29 cellular contexts compared by ENCODE assay signal in genomic region chr7:1022801-1023465, GRCh38. TPM values are rescaled to one million over a fixed set of nuclear protein-coding genes. Genes with fewer than 3 reads are reported as not detected.
DNase-seq lines count a peak whose midpoint lies in the region; ATAC-seq, FAIRE-seq and TF ChIP-seq lines count a peak whose summit lies in the region.
"Had no signal": no experiment of that assay in that cellular context is flagged by ENCODE, and none has a peak within 500 bp of the region (broad histone marks: within the 10 kb centered on the region; RNA-seq: fewer than 3 reads in every experiment).

No MANE protein-coding gene starts in this region.

- H2AFZ ChIP-seq in KMS-11 (ENCODE audit: low read depth) (no peak overlapping the region), GM12878 (ENCODE audit: control insufficient read depth, low read depth, low read length) (no peak overlapping the region)
- H2AFZ ChIP-seq: neural progenitor cell had no signal

- POLR2A ChIA-PET in GM12878 (lab: Charles Lee) = interaction anchor here (0.6 to 5.3 kb wide), 4 partner anchors 14 to 63 kb away, joined by 3 to 40 read pairs (median 6); partner anchors contain the start of gene GPR146
- POLR2A ChIA-PET in CD8-positive, alpha-beta T cell (lab: Charles Lee) = no interaction called here

- no peak overlapping the region for H3K4ac ChIP-seq in mesendoderm (ENCODE audit: low read depth, low read length)

- RAD21 ChIA-PET in GM12878 (lab: Charles Lee; ENCODE audit: unreplicated experiment) = interaction anchor here (0.7 to 6.6 kb wide), 4 partner anchors 29 to 63 kb away, joined by 3 to 59 read pairs (median 25); no protein-coding TSS in a partner anchor

- peak overlapping the region; percentile 88 for H3K4me3 ChIP-seq in GM12864 (ENCODE audit: low read depth, low read length)
- H3K4me3 ChIP-seq in KMS-11 (IDR thresholded peaks at IDR 0.05; ENCODE audit: insufficient read depth, low read depth, low read length) = no peak overlapping the region
- H3K4me3 ChIP-seq in GM12878 = peak overlapping the region; percentile 58
- H3K4me3 ChIP-seq in mesendoderm (ENCODE audit: low read length) = no peak overlapping the region
- no peak overlapping the region for H3K4me3 ChIP-seq in CD8-positive, alpha-beta T cell (ENCODE audit: low read depth, low read length)
- H3K4me3 ChIP-seq: body of pancreas, colonic mucosa, left lung, neural progenitor cell, thyroid gland had no signal

- H3K4me1 ChIP-seq in KMS-11 (ENCODE audit: low read depth, poor library complexity, severe bottlenecking) (peaks cover 33% of the 10 kb centered on the region), GM12878 (ENCODE audit: control insufficient read depth, insufficient read depth, low read length) (peaks cover 35% of the 10 kb centered on the region), mesendoderm (ENCODE audit: control insufficient read depth, low read depth, low read length) (no peaks in the 10 kb centered on the region)
- H3K4me1 ChIP-seq in CD8-positive, alpha-beta T cell (ENCODE audit: insufficient read depth, low read length) = peaks cover 8% of the 10 kb centered on the region

- H4K5ac ChIP-seq in mesendoderm (ENCODE audit: low read length) = no peak overlapping the region

- CTCF ChIA-PET in GM12878 (lab: Yijun Ruan, JAX) = interaction anchor here (0.7 to 6.7 kb wide), 6 partner anchors 22 to 92 kb away, joined by 3 to 85 read pairs (median 17); partner anchors contain the start of gene GPR146
- CTCF ChIA-PET in CD8-positive, alpha-beta T cell (lab: Charles Lee) = interaction anchor here (2.1 to 6.0 kb wide), 3 partner anchors 21 to 43 kb away, joined by 6 to 36 read pairs (median 14); partner anchors contain the start of gene GPR146

- no peak overlapping the region for H4K8ac ChIP-seq in mesendoderm (ENCODE audit: low read depth, low read length)

- BruUV-seq in GM12878 (replicated peaks; lab: Mats Ljungman, UMichigan) = no TSS peak

- H3K9ac ChIP-seq in KMS-11 (no peak overlapping the region; the same call in 1 of the 2 replicates), GM12878 (ENCODE audit: control insufficient read depth, insufficient read depth, low read length) (peak overlapping the region; percentile 79), mesendoderm (ENCODE audit: low read length) (no peak overlapping the region)
- H3K9ac ChIP-seq: neural progenitor cell had no signal

- WGBS in GM12878 (ENCODE audit: insufficient coverage, insufficient replicate concordance, low lambda C conversion rate, missing lambda C conversion rate) = 41% methylated on average over 45 of the region's 45 CpGs
- no CpG with 5 or more reads among the region's 45 CpGs for WGBS in mesendoderm (ENCODE audit: extremely low coverage, insufficient coverage, low lambda C conversion rate)

- no peaks in the 10 kb centered on the region for H3K27me3 ChIP-seq in KMS-11 (ENCODE audit: insufficient read depth, low read depth)
- H3K27me3 ChIP-seq in GM12878 (replicated peaks in 1 of 2; ENCODE audit: control insufficient read depth in 2 of 2, insufficient read depth in 2 of 2, low read length in 1 of 2) = no peaks in the 10 kb centered on the region
- no peaks in the 10 kb centered on the region for H3K27me3 ChIP-seq in mesendoderm (ENCODE audit: insufficient read depth, low read length, poor library complexity)
- no peaks in the 10 kb centered on the region for H3K27me3 ChIP-seq in CD8-positive, alpha-beta T cell (ENCODE audit: insufficient read depth, low read length)
- H3K27me3 ChIP-seq: body of pancreas, colonic mucosa, neural progenitor cell, thyroid gland had no signal

- no peak for FAIRE-seq in GM12878 (lab: Jason Lieb, UNC)

- TF ChIP-seq POLR2A in GM12878 (IDR thresholded peaks at IDR 0.05; ENCODE audit: low read depth, low read length) = peak; percentile 51; the same call in 1 of the 2 replicates

- no peak overlapping the region for H2AK5ac ChIP-seq in mesendoderm (ENCODE audit: low read length)

- H3K23ac ChIP-seq in mesendoderm (ENCODE audit: low read length) = no peak overlapping the region

- H3K27ac Mint-ChIP-seq in stimulated activated memory B cell treated with anti-CD40 and anti-IgM and Interleukin-4, amounts not matched to agents 10 μg/mL and 1 μg/mL and 100 μg/mL, for 72 hours = peak overlapping the region; percentile 89
- no peak overlapping the region for H3K27ac Mint-ChIP-seq in CD8-positive, alpha-beta T cell
- H3K27ac Mint-ChIP-seq: activated CD4-positive, alpha-beta T cell treated with anti-CD3 and anti-CD28 coated beads, Interleukin-2, amount 10 ng/mL, durations not matched to agents 7 days and 5 days; activated naive CD8-positive, alpha-beta T cell treated with anti-CD3 and anti-CD28 coated beads, Interleukin-2, amount 50 U/mL, for 24 hours; progenitor cell of endocrine pancreas had no signal

- H3K56ac ChIP-seq in mesendoderm (ENCODE audit: low read length) = no peak overlapping the region

- H3K9me3 ChIP-seq in GM12878 (replicated peaks; ENCODE audit: control insufficient read depth, insufficient read depth, low read length) = peaks cover 11% of the 10 kb centered on the region; the same call in 2 of the 3 replicates
- no peaks in the 10 kb centered on the region for H3K9me3 ChIP-seq in CD8-positive, alpha-beta T cell (ENCODE audit: low read length)
- H3K9me3 ChIP-seq: body of pancreas, colonic mucosa, thyroid gland had no signal

- H3K4me3 Mint-ChIP-seq in stimulated activated memory B cell treated with anti-CD40 and anti-IgM and Interleukin-4, amounts not matched to agents 10 μg/mL and 1 μg/mL and 100 μg/mL, for 72 hours = peak overlapping the region; percentile 78
- no peak overlapping the region for H3K4me3 Mint-ChIP-seq in CD8-positive, alpha-beta T cell
- H3K4me3 Mint-ChIP-seq: activated CD4-positive, alpha-beta T cell treated with anti-CD3 and anti-CD28 coated beads, Interleukin-2, amount 10 ng/mL, durations not matched to agents 7 days and 5 days; activated naive CD8-positive, alpha-beta T cell treated with anti-CD3 and anti-CD28 coated beads, Interleukin-2, amount 50 U/mL, for 24 hours; neural progenitor cell had no signal

- H3K9me3 Mint-ChIP-seq in stimulated activated memory B cell treated with anti-CD40 and anti-IgM and Interleukin-4, amounts not matched to agents 10 μg/mL and 1 μg/mL and 100 μg/mL, for 72 hours = no peaks in the 10 kb centered on the region
- no peaks in the 10 kb centered on the region for H3K9me3 Mint-ChIP-seq in CD8-positive, alpha-beta T cell
- H3K9me3 Mint-ChIP-seq: activated naive CD8-positive, alpha-beta T cell treated with anti-CD3 and anti-CD28 coated beads, Interleukin-2, amount 50 U/mL, for 24 hours had no signal

- TF ChIP-seq CTCF in GM12864 (IDR thresholded peaks at IDR 0.05; ENCODE audit: low read depth, low read length, missing control alignments) = no peak
- no peak for TF ChIP-seq CTCF in KMS-11 (conservative IDR thresholded peaks at IDR 0.05; ENCODE audit: low read depth, low read length)
- no peak for TF ChIP-seq CTCF in GM12878 (IDR thresholded peaks at IDR 0.05 in 2 of 3, conservative IDR thresholded peaks at IDR 0.05 in 1 of 3; ENCODE audit: control insufficient read depth in 2 of 3, extremely low read depth in 1 of 3, insufficient read depth in 1 of 3, low read depth in 3 of 3, low read length in 3 of 3)
- TF ChIP-seq CTCF in CD8-positive, alpha-beta T cell (IDR thresholded peaks at IDR 0.05) = no peak

- TF ChIP-seq RAD21 in GM12878 (IDR thresholded peaks at IDR 0.05; ENCODE audit: insufficient read depth, low read depth, low read length) = no peak

- ATAC-seq in GM12878 = peak; percentile 2; the same call in 2 of the 3 replicates
- ATAC-seq in stimulated activated memory B cell treated with anti-CD40 and anti-IgM and Interleukin-4, amounts not matched to agents 10 μg/mL and 1 μg/mL and 100 μg/mL, for 72 hours = peak; percentile 76
- ATAC-seq in CD8-positive, alpha-beta T cell = no peak
- ATAC-seq: activated naive CD8-positive, alpha-beta T cell treated with anti-CD3 and anti-CD28 coated beads, Interleukin-2, amount 50 U/mL, for 24 hours; body of pancreas; left lung had no signal

- H3K36me3 Mint-ChIP-seq in stimulated activated memory B cell treated with anti-CD40 and anti-IgM and Interleukin-4, amounts not matched to agents 10 μg/mL and 1 μg/mL and 100 μg/mL, for 72 hours = peaks cover 61% of the 10 kb centered on the region
- peaks cover 30% of the 10 kb centered on the region for H3K36me3 Mint-ChIP-seq in CD8-positive, alpha-beta T cell

- intact Hi-C loops in GM12878 (cut with micrococcal nuclease; ENCODE audit: unreplicated experiment) = no loop called here
- intact Hi-C loops in CD8-positive, alpha-beta T cell (cut with DNase I, micrococcal nuclease) = no loop called here

- H2BK120ac ChIP-seq in mesendoderm (ENCODE audit: low read depth, low read length) = no peak overlapping the region

- no peaks in the 10 kb centered on the region for H3K27me3 Mint-ChIP-seq in stimulated activated memory B cell treated with anti-CD40 and anti-IgM and Interleukin-4, amounts not matched to agents 10 μg/mL and 1 μg/mL and 100 μg/mL, for 72 hours
- H3K27me3 Mint-ChIP-seq in CD8-positive, alpha-beta T cell (ENCODE audit: low read depth) = no peaks in the 10 kb centered on the region
- H3K27me3 Mint-ChIP-seq: activated CD4-positive, alpha-beta T cell treated with anti-CD3 and anti-CD28 coated beads, Interleukin-2, amount 10 ng/mL, durations not matched to agents 7 days and 5 days; activated naive CD8-positive, alpha-beta T cell treated with anti-CD3 and anti-CD28 coated beads, Interleukin-2, amount 50 U/mL, for 24 hours; progenitor cell of endocrine pancreas had no signal

- no peak overlapping the region for H3K18ac ChIP-seq in mesendoderm (ENCODE audit: low read length)

- TF ChIP-seq EP300 in GM12878 (IDR thresholded peaks at IDR 0.05; ENCODE audit: borderline replicate concordance in 1 of 2, control insufficient read depth in 1 of 2, low read depth in 2 of 2, low read length in 2 of 2) = 0 out of 4 replicates have a peak, but pooled peaks of 1 of the 2 experiments have one; percentile 12

- H4K20me1 ChIP-seq in KMS-11 (ENCODE audit: insufficient read depth) (no peaks in the 10 kb centered on the region), GM12878 (ENCODE audit: control insufficient read depth, insufficient read depth) (no peaks in the 10 kb centered on the region)

- H2BK5ac ChIP-seq in mesendoderm (ENCODE audit: low read length) = no peak overlapping the region

- SMC1A ChIA-PET in GM12878 (lab: Charles Lee; ENCODE audit: uncharacterized antibody, unreplicated experiment) = interaction anchor here (0.9 to 9.0 kb wide), 3 partner anchors 28 to 50 kb away, joined by 3 to 71 read pairs (median 31); no protein-coding TSS in a partner anchor

- H3K36me3 ChIP-seq in KMS-11 (ENCODE audit: insufficient read depth) (no peaks in the 10 kb centered on the region), GM12878 (ENCODE audit: control insufficient read depth in 2 of 2, insufficient read depth in 2 of 2, low read length in 1 of 2) (peaks cover 7 to 13% of the 10 kb centered on the region in 2 experiments; a peak in 3 of 4 replicates), mesendoderm (ENCODE audit: control insufficient read depth, insufficient read depth, low read length) (no peaks in the 10 kb centered on the region)
- no peaks in the 10 kb centered on the region for H3K36me3 ChIP-seq in CD8-positive, alpha-beta T cell (ENCODE audit: insufficient read depth, low read length)
- H3K36me3 ChIP-seq: colonic mucosa, neural progenitor cell had no signal

- H3K79me1 ChIP-seq in mesendoderm (ENCODE audit: low read length) = no peaks in the 10 kb centered on the region

- H2BK15ac ChIP-seq in mesendoderm (replicated peaks; ENCODE audit: low read depth) = no peak overlapping the region

- H3K79me2 ChIP-seq in KMS-11 (ENCODE audit: insufficient read depth, low read depth) = no peaks in the 10 kb centered on the region
- peaks cover 76% of the 10 kb centered on the region for H3K79me2 ChIP-seq in GM12878 (ENCODE audit: control insufficient read depth, insufficient read depth, low read length)
- H3K79me2 ChIP-seq in mesendoderm (ENCODE audit: control insufficient read depth, insufficient read depth, low read length) = no peaks in the 10 kb centered on the region

- H3K4me1 Mint-ChIP-seq in stimulated activated memory B cell treated with anti-CD40 and anti-IgM and Interleukin-4, amounts not matched to agents 10 μg/mL and 1 μg/mL and 100 μg/mL, for 72 hours = peaks cover 73% of the 10 kb centered on the region
- peaks cover 20% of the 10 kb centered on the region for H3K4me1 Mint-ChIP-seq in CD8-positive, alpha-beta T cell (ENCODE audit: low read depth)

- in situ Hi-C loops in GM12878 (cut with MboI) = no loop called here

- H3K4me2 ChIP-seq in KMS-11 = peak overlapping the region; percentile 95; the same call in 1 of the 2 replicates
- peak overlapping the region; percentile 96 for H3K4me2 ChIP-seq in GM12878 (ENCODE audit: control insufficient read depth, insufficient read depth)
- H3K4me2 ChIP-seq in mesendoderm (ENCODE audit: low read length) = no peak overlapping the region
- H3K4me2 ChIP-seq: neural progenitor cell had no signal

- DNase-seq in GM12864 (ENCODE audit: low read depth) (no peak), GM12878 (ENCODE audit: low read depth, low spot score) (no peak), mesendoderm (no peak), hippocampal formation (lab: John Stamatoyannopoulos, UW) (no peak)
- DNase-seq in CD8-positive, alpha-beta T cell = no peak
- DNase-seq: activated CD4-positive, alpha-beta T cell treated with anti-CD3 and anti-CD28 coated beads, Interleukin-2, amount 10 ng/mL, durations not matched to agents 7 days and 5 days; activated CD8-positive, alpha-beta memory T cell treated with anti-CD3 and anti-CD28 coated beads, Interleukin-2, amount 50 U/mL, for 4 hours; activated effector memory CD4-positive, alpha-beta T cell treated with Interleukin-2 at 50 U/mL for 16 hours; activated naive CD8-positive, alpha-beta T cell treated with anti-CD3 and anti-CD28 coated beads, Interleukin-2, amount 50 U/mL, for 24 hours; body of pancreas; CD8-positive, alpha-beta memory T cell; colonic mucosa; DMS79; Kasumi-1; NCI-H1092 treated with DMSO at 0.1 percent for 48 hours; NCI-H2081; NCI-H524; Right ventricle myocardium superior; stimulated activated CD4-positive, alpha-beta T cell treated with anti-CD3 and anti-CD28 coated beads, Interleukin-2, amount 100 ng/mL, for 24 hours; stimulated activated naive CD4-positive, alpha-beta T cell treated with Interleukin-2 at 50 U/mL for 16 hours; thyroid gland had no signal

- H3K27ac ChIP-seq in KMS-11 (no peak overlapping the region), GM12878 (ENCODE audit: control insufficient read depth, insufficient read depth) (peak overlapping the region; percentile 95), mesendoderm (ENCODE audit: low read depth, low read length) (no peak overlapping the region)
- no peak overlapping the region for H3K27ac ChIP-seq in CD8-positive, alpha-beta T cell (ENCODE audit: low read depth, low read length)
- H3K27ac ChIP-seq: body of pancreas, colonic mucosa, left lung, neural progenitor cell, thyroid gland had no signal

RNA-seq across cellular contexts. Expression of gene GPR146, which starts 21.4 kb away (rescaled TPM):
- 30.0 and 31.5 TPM in 2 replicates for total RNA-seq in GM12878 (2013; cell fraction: nucleolus; rRNA removed)
- total RNA-seq in GM12878 (2014; rRNA removed) (0.65 and 0.68 TPM in 2 replicates), GM12878 (2014; rRNA removed; fragmentation: Illumina TruSeq; extraction: Trizol) (0.36 and 0.92 TPM in 2 replicates), GM12878 (2021) (0.51 and 1.1 TPM in 2 replicates)
- polyA plus RNA-seq in GM12878 (2011; ENCODE audit: low read depth) = 3.5 TPM
- polyA plus RNA-seq in GM12878 (2011; rRNA removed) (9.0 and 12.0 TPM in 2 replicates), GM12878 (2014; fragmentation: Illumina TruSeq; extraction: Trizol) (0.19 TPM in 1 of 2 replicates, not detected in the other), GM12878 (2014; fragmentation: Nextera tagmentation; extraction: Ambion mirVana) (not detected), GM12878 (2014; rRNA removed) (0.50 and 0.80 TPM in 2 replicates), GM12878 (2016; fragmentation: Nextera tagmentation; extraction: Ambion mirVana) (1 to 10 TPM in 1 of 2 experiments, under 1 TPM in 1; 0.56 to 1.0 TPM)
- polyA plus RNA-seq in GM12878 (2011; cell fraction: cytosol; rRNA removed) = 12.9 and 14.2 TPM in 2 replicates
- 18.1 and 26.9 TPM in 2 replicates for polyA plus RNA-seq in GM12878 (2011; cell fraction: nucleus; rRNA removed)
- 5.0 and 11.4 TPM in 2 replicates for polyA plus RNA-seq in GM12878 (2012)
- 11.6 and 21.0 TPM in 2 replicates for polyA minus RNA-seq in GM12878 (2011; rRNA and poly(A)+ RNA removed)
- 2.2 and 3.7 TPM in 2 replicates for polyA minus RNA-seq in GM12878 (2011; cell fraction: cytosol; rRNA and poly(A)+ RNA removed)
- polyA minus RNA-seq in GM12878 (2011; cell fraction: nucleus; rRNA and poly(A)+ RNA removed) = 6.0 and 13.7 TPM in 2 replicates
- polyA plus RNA-seq in mesendoderm (2013, experiment 1 of 2) = 0.41 TPM
- polyA plus RNA-seq in mesendoderm (2013, experiment 2 of 2) = 0.42 TPM
- 1 to 10 TPM; 4.4 to 5.0 TPM for total RNA-seq in CD8-positive, alpha-beta T cell

RNA-seq across cellular contexts. Expression of gene CYP2W1, which starts 40.0 kb away (rescaled TPM):
- total RNA-seq in GM12878 (2013; cell fraction: nucleolus; rRNA removed) = not detected in 2 replicates
- total RNA-seq in GM12878 (2014; rRNA removed) (not detected in 2 replicates), GM12878 (2014; rRNA removed; fragmentation: Illumina TruSeq; extraction: Trizol) (not detected in 2 replicates), GM12878 (2021) (not detected in 2 replicates)
- not detected for polyA plus RNA-seq in GM12878 (2011; ENCODE audit: low read depth)
- polyA plus RNA-seq in GM12878 (2011; rRNA removed) (not detected in 2 replicates), GM12878 (2014; fragmentation: Illumina TruSeq; extraction: Trizol) (not detected in 2 replicates), GM12878 (2014; fragmentation: Nextera tagmentation; extraction: Ambion mirVana) (not detected), GM12878 (2014; rRNA removed) (not detected in 2 replicates), GM12878 (2016; fragmentation: Nextera tagmentation; extraction: Ambion mirVana) (not detected)
- not detected in 2 replicates for polyA plus RNA-seq in GM12878 (2011; cell fraction: cytosol; rRNA removed)
- polyA plus RNA-seq in GM12878 (2011; cell fraction: nucleus; rRNA removed) = 0.04 and 0.07 TPM in 2 replicates
- polyA plus RNA-seq in GM12878 (2012) = not detected in 2 replicates
- polyA minus RNA-seq in GM12878 (2011; rRNA and poly(A)+ RNA removed) = not detected in 2 replicates
- not detected in 2 replicates for polyA minus RNA-seq in GM12878 (2011; cell fraction: cytosol; rRNA and poly(A)+ RNA removed)
- not detected in 2 replicates for polyA minus RNA-seq in GM12878 (2011; cell fraction: nucleus; rRNA and poly(A)+ RNA removed)
- not detected for polyA plus RNA-seq in mesendoderm (2013, experiment 1 of 2)
- polyA plus RNA-seq in mesendoderm (2013, experiment 2 of 2) = not detected
- not detected for total RNA-seq in CD8-positive, alpha-beta T cell
- total RNA-seq: activated CD4-positive, alpha-beta T cell treated with anti-CD3 and anti-CD28 coated beads, Interleukin-2, amount 10 ng/mL, durations not matched to agents 7 days and 5 days; body of pancreas; CD8-positive, alpha-beta memory T cell; left lung; mononuclear cell; Right ventricle myocardium superior; skeletal muscle tissue; T-helper 1 cell treated with Interleukin-12 subunit alpha and Interleukin-12 subunit beta and Interleukin-4 antibody, amounts not matched to agents 30 ng/mL and 1 ng/mL, for 36 hours; thyroid gland had no signal
- polyA plus RNA-seq: CD8-positive, alpha-beta memory T cell had no signal

RNA-seq across cellular contexts. Expression of gene COX19, which starts 47.6 kb away (rescaled TPM):
- total RNA-seq in GM12878 (2013; cell fraction: nucleolus; rRNA removed) = 117 and 121 TPM in 2 replicates
- total RNA-seq in GM12878 (2014; rRNA removed) (10.2 and 12.5 TPM in 2 replicates), GM12878 (2014; rRNA removed; fragmentation: Illumina TruSeq; extraction: Trizol) (9.5 and 11.4 TPM in 2 replicates), GM12878 (2021) (8.6 and 9.0 TPM in 2 replicates)
- 4.5 TPM for polyA plus RNA-seq in GM12878 (2011; ENCODE audit: low read depth)
- polyA plus RNA-seq in GM12878 (2011; rRNA removed) (15.9 and 17.0 TPM in 2 replicates), GM12878 (2014; fragmentation: Illumina TruSeq; extraction: Trizol) (7.0 and 12.4 TPM in 2 replicates), GM12878 (2014; fragmentation: Nextera tagmentation; extraction: Ambion mirVana) (1 to 10 TPM; 3.7 to 6.6 TPM), GM12878 (2014; rRNA removed) (8.9 and 10.2 TPM in 2 replicates), GM12878 (2016; fragmentation: Nextera tagmentation; extraction: Ambion mirVana) (10 to 100 TPM; 15.0 to 17.9 TPM)
- 10.8 and 11.2 TPM in 2 replicates for polyA plus RNA-seq in GM12878 (2011; cell fraction: cytosol; rRNA removed)
- 22.4 and 24.8 TPM in 2 replicates for polyA plus RNA-seq in GM12878 (2011; cell fraction: nucleus; rRNA removed)
- 6.9 and 7.6 TPM in 2 replicates for polyA plus RNA-seq in GM12878 (2012)
- 11.1 and 20.0 TPM in 2 replicates for polyA minus RNA-seq in GM12878 (2011; rRNA and poly(A)+ RNA removed)
- polyA minus RNA-seq in GM12878 (2011; cell fraction: cytosol; rRNA and poly(A)+ RNA removed) = 2.1 and 2.7 TPM in 2 replicates
- polyA minus RNA-seq in GM12878 (2011; cell fraction: nucleus; rRNA and poly(A)+ RNA removed) = 11.1 and 16.1 TPM in 2 replicates
- 5.7 TPM for polyA plus RNA-seq in mesendoderm (2013, experiment 1 of 2)
- 5.2 TPM for polyA plus RNA-seq in mesendoderm (2013, experiment 2 of 2)
- total RNA-seq in CD8-positive, alpha-beta T cell = 10 to 100 TPM; 40.3 to 42.4 TPM

Comparison
In these comparisons a context has a peak if more than half of its experiments do, and no peak if none do; other contexts are left out.
1. H3K4me3 ChIP-seq: peak in GM12864 (single experiment) and GM12878 (single experiment); none in KMS-11 (single experiment), mesendoderm (single experiment) and CD8-positive, alpha-beta T cell (single experiment).